Comparison of ENCODE assay signal across 19 cellular contexts in genomic region chr10:4647138-4647785, GRCh38.
"Had no signal": no experiment of that assay in that cellular context is flagged by ENCODE, and none has a peak within 500 bp of the region (broad histone marks: within the 10 kb centered on the region; RNA-seq: fewer than 3 reads in every experiment).

No MANE protein-coding gene starts in this region.

- H3K4me3 ChIP-seq: adrenal gland, body of pancreas, spleen, transverse colon had no signal

- H3K27ac ChIP-seq: adrenal gland, body of pancreas, foreskin keratinocyte, neutrophil, spleen, transverse colon had no signal

- H3K4me1 ChIP-seq: adrenal gland, body of pancreas, transverse colon had no signal

- ATAC-seq: body of pancreas; foreskin keratinocyte; right cardiac atrium; stimulated activated memory B cell treated with anti-CD40 and anti-IgM and Interleukin-4, amounts not matched to agents 10 μg/mL and 1 μg/mL and 100 μg/mL, for 72 hours had no signal

- H3K27me3 Mint-ChIP-seq: stimulated activated memory B cell treated with anti-CD40 and anti-IgM and Interleukin-4, amounts not matched to agents 10 μg/mL and 1 μg/mL and 100 μg/mL, for 72 hours had no signal

- H3K4me3 Mint-ChIP-seq: activated CD4-positive, alpha-beta T cell treated with anti-CD3 and anti-CD28 coated beads, Interleukin-2, amount 10 ng/mL, durations not matched to agents 7 days and 5 days; endodermal cell; mesothelial cell of epicardium; naive B cell; stimulated activated memory B cell treated with anti-CD40 and anti-IgM and Interleukin-4, amounts not matched to agents 10 μg/mL and 1 μg/mL and 100 μg/mL, for 72 hours had no signal

- H3K36me3 ChIP-seq: adrenal gland, neutrophil, spleen, transverse colon had no signal

- H3K27me3 ChIP-seq: adrenal gland, body of pancreas, foreskin keratinocyte, neutrophil, spleen, transverse colon had no signal

- DNase-seq: activated CD4-positive, alpha-beta T cell treated with anti-CD3 and anti-CD28 coated beads, Interleukin-2, amount 10 ng/mL, durations not matched to agents 7 days and 5 days; activated CD4-positive, CD25-positive, alpha-beta regulatory T cell; activated naive CD4-positive, alpha-beta T cell treated with anti-CD3 and anti-CD28 coated beads, Interleukin-2, amount 50 U/mL, for 16 hours; activated T-cell treated with anti-CD3 and anti-CD28 coated beads for 4 hours; adrenal gland; body of pancreas; cerebellar nuclear complex; endodermal cell; foreskin keratinocyte; naive B cell; right cardiac atrium; spleen; stimulated activated CD4-positive, alpha-beta T cell treated with anti-CD3 and anti-CD28 coated beads, Interleukin-1b, Interleukin-23, amount 100 ng/mL, for 48 hours; transverse colon had no signal

- H3K9me3 ChIP-seq: adrenal gland, body of pancreas, neutrophil, spleen, transverse colon had no signal

- H3K9me3 Mint-ChIP-seq: activated CD4-positive, alpha-beta T cell treated with anti-CD3 and anti-CD28 coated beads, Interleukin-2, amount 10 ng/mL, durations not matched to agents 7 days and 5 days; activated T-helper 2 cell treated with anti-CD3 and anti-CD28 coated beads, Interferon-gamma antibody, Interleukin-2, Interleukin-4, amounts not matched to agents 10 μg/mL and 5 μg/mL and 100 μg/mL, durations not matched to agents 14 hours and 24 hours and 36 hours; endodermal cell; mesothelial cell of epicardium; naive B cell; stimulated activated memory B cell treated with anti-CD40 and anti-IgM and Interleukin-4, amounts not matched to agents 10 μg/mL and 1 μg/mL and 100 μg/mL, for 72 hours had no signal

- H3K4me1 Mint-ChIP-seq: endodermal cell, naive B cell had no signal

- H3K36me3 Mint-ChIP-seq: mesothelial cell of epicardium; naive B cell; stimulated activated memory B cell treated with anti-CD40 and anti-IgM and Interleukin-4, amounts not matched to agents 10 μg/mL and 1 μg/mL and 100 μg/mL, for 72 hours had no signal

- H3K27ac Mint-ChIP-seq: activated CD4-positive, alpha-beta T cell treated with anti-CD3 and anti-CD28 coated beads, Interleukin-2, amount 10 ng/mL, durations not matched to agents 7 days and 5 days; activated T-helper 2 cell treated with anti-CD3 and anti-CD28 coated beads, Interferon-gamma antibody, Interleukin-2, Interleukin-4, amounts not matched to agents 10 μg/mL and 5 μg/mL and 100 μg/mL, durations not matched to agents 14 hours and 24 hours and 36 hours; endodermal cell; mesothelial cell of epicardium; naive B cell; progenitor cell of endocrine pancreas; stimulated activated memory B cell treated with anti-CD40 and anti-IgM and Interleukin-4, amounts not matched to agents 10 μg/mL and 1 μg/mL and 100 μg/mL, for 72 hours had no signal
